ENCODE assay signal across 9 cellular contexts in genomic region chr5:95859327-95860060, GRCh38. TPM values are rescaled to one million over a fixed set of nuclear protein-coding genes. Genes with fewer than 3 reads are reported as not detected.
DNase-seq lines count a peak whose midpoint lies in the region; ATAC-seq, FAIRE-seq and TF ChIP-seq lines count a peak whose summit lies in the region.
"Had no signal": no experiment of that assay in that cellular context is flagged by ENCODE, and none has a peak within 500 bp of the region (broad histone marks: within the 10 kb centered on the region; RNA-seq: fewer than 3 reads in every experiment).

No MANE protein-coding gene starts in this region.

- TF ChIP-seq CTCF in HepG2 (CRISPR knock-in tag; IDR thresholded peaks at IDR 0.05) (no peak), type B pancreatic cell (conservative IDR thresholded peaks at IDR 0.05) (no peak)

- no peak for TF ChIP-seq RAD21 in HepG2 (CRISPR knock-in tag; IDR thresholded peaks at IDR 0.05)

- TF ChIP-seq EP300 in HepG2 (IDR thresholded peaks at IDR 0.05; ENCODE audit: low read depth in 2 of 2, low read length in 2 of 2) = no peak
- no peak for TF ChIP-seq EP300 in HepG2 (CRISPR knock-in tag; IDR thresholded peaks at IDR 0.05; ENCODE audit: borderline replicate concordance)

- H3K4me3 ChIP-seq in HepG2 (replicated peaks in 1 of 3; ENCODE audit: insufficient read depth in 1 of 3, low read depth in 2 of 3, low read length in 3 of 3) = peak overlapping the region in 2 of 3 experiments; percentile 10 to 47; a peak in 1 of 6 replicates

- peaks cover 12% of the 10 kb centered on the region for H3K79me2 ChIP-seq in HepG2 (ENCODE audit: insufficient read depth, low read length)

- no peaks in the 10 kb centered on the region for H3K36me3 Mint-ChIP-seq in activated naive CD4-positive, alpha-beta T cell treated with anti-CD3 and anti-CD28 coated beads for 36 hours (ENCODE audit: low read depth)
- no peaks in the 10 kb centered on the region for H3K36me3 Mint-ChIP-seq in type B pancreatic cell

- H3K9me3 Mint-ChIP-seq in activated naive CD4-positive, alpha-beta T cell treated with anti-CD3 and anti-CD28 coated beads for 36 hours = no peaks in the 10 kb centered on the region
- no peaks in the 10 kb centered on the region for H3K9me3 Mint-ChIP-seq in type B pancreatic cell

- in situ Hi-C loops in HepG2 (cut with HindIII; ENCODE audit: extremely low pct_ligation_motif_present, low pct_unique_long_range_greater_than_20kb) = loop anchor here (5.0 kb wide), 3 partner anchors 98 to 478 kb away; no protein-coding TSS in a partner anchor

- H3K27ac Mint-ChIP-seq in activated naive CD4-positive, alpha-beta T cell treated with anti-CD3 and anti-CD28 coated beads for 36 hours = peak overlapping the region; percentile 83
- H3K27ac Mint-ChIP-seq in type B pancreatic cell = peak overlapping the region; percentile 63

- FAIRE-seq in HepG2 (lab: Jason Lieb, UNC) = no peak
- FAIRE-seq: G401.6 had no signal

- POLR2A ChIA-PET in HepG2 (lab: Yijun Ruan, JAX) = interaction anchor here (1.1 to 4.4 kb wide), 4 partner anchors 20 to 477 kb away, joined by 4 to 32 read pairs (median 11); partner anchors contain the start of gene GLRX

- peaks cover 52% of the 10 kb centered on the region for H3K4me1 Mint-ChIP-seq in activated naive CD4-positive, alpha-beta T cell treated with anti-CD3 and anti-CD28 coated beads for 36 hours (ENCODE audit: low read depth)
- H3K4me1 Mint-ChIP-seq in type B pancreatic cell (ENCODE audit: unreplicated experiment) = peaks cover 48% of the 10 kb centered on the region

- H3K4me1 ChIP-seq in HepG2 (ENCODE audit: insufficient read depth, low read length) = peaks cover 83% of the 10 kb centered on the region

- no TSS peak for BruUV-seq in HepG2 (replicated peaks; lab: Mats Ljungman, UMichigan)

- CTCF ChIA-PET in activated naive CD4-positive, alpha-beta T cell treated with anti-CD3 and anti-CD28 coated beads for 36 hours (lab: Charles Lee) = interaction anchor here (0.6 to 4.5 kb wide), 18 partner anchors 10 to 1188 kb away, joined by 3 to 46 read pairs (median 3); no protein-coding TSS in a partner anchor
- CTCF ChIA-PET in HepG2 (lab: Yijun Ruan, JAX; ENCODE audit: low intra/inter-chr PET ratio, low total read pairs) = interaction anchor here (1.3 kb wide), 1 partner anchor 33 kb away, joined by 5 read pairs; no protein-coding TSS in a partner anchor

- H3K27ac ChIP-seq in HepG2 (ENCODE audit: extremely low read length, insufficient read depth, low read length) = peak overlapping the region; percentile 71

- ATAC-seq in HepG2 (no peak), GM18502 (IDR thresholded peaks at IDR 0.05; ENCODE audit: poor library complexity, unreplicated experiment) (no peak)

- peak overlapping the region; percentile 58 for H3K9ac ChIP-seq in HepG2 (ENCODE audit: insufficient read depth, low read depth, low read length)

- H3K27me3 ChIP-seq in HepG2 (ENCODE audit: control insufficient read depth in 1 of 2, insufficient read depth in 2 of 2, low read length in 2 of 2) = no peaks in the 10 kb centered on the region

- no peaks in the 10 kb centered on the region for H4K20me1 ChIP-seq in HepG2 (ENCODE audit: insufficient read depth, low read length)

- no peaks in the 10 kb centered on the region for H3K9me3 ChIP-seq in HepG2 (ENCODE audit: low read length)

- DNase-seq in activated naive CD4-positive, alpha-beta T cell treated with anti-CD3 and anti-CD28 coated beads for 36 hours = no peak
- DNase-seq in activated naive CD4-positive, alpha-beta T cell treated with Interleukin-2 at 50 U/mL for 16 hours = no peak
- DNase-seq in amniotic epithelial cell (ENCODE audit: low read depth) (peak; percentile 93), HepG2 (ENCODE audit: low spot score) (no peak), type B pancreatic cell (ENCODE audit: extremely low spot score, unreplicated experiment) (no peak), HK-2 (ENCODE audit: unreplicated experiment) (no peak), cerebellar nuclear complex (lab: John Stamatoyannopoulos, UW) (no peak)

- 41% methylated on average over 8 of the region's 9 CpGs for WGBS in HepG2 (ENCODE audit: low lambda C conversion rate)

- H3K27me3 Mint-ChIP-seq in activated naive CD4-positive, alpha-beta T cell treated with anti-CD3 and anti-CD28 coated beads for 36 hours (ENCODE audit: low read depth) = no peaks in the 10 kb centered on the region
- H3K27me3 Mint-ChIP-seq in type B pancreatic cell = no peaks in the 10 kb centered on the region

- no peak for TF ChIP-seq POLR2A in HepG2 (IDR thresholded peaks at IDR 0.05; ENCODE audit: insufficient read depth in 1 of 2, low read depth in 2 of 2, low read length in 2 of 2)

- peak overlapping the region; percentile 30 for H3K4me3 Mint-ChIP-seq in activated naive CD4-positive, alpha-beta T cell treated with anti-CD3 and anti-CD28 coated beads for 36 hours
- peak overlapping the region; percentile 82 for H3K4me3 Mint-ChIP-seq in type B pancreatic cell

- no peaks in the 10 kb centered on the region for H3K36me3 ChIP-seq in HepG2 (replicated peaks in 1 of 2; ENCODE audit: control insufficient read depth in 1 of 2, insufficient read depth in 2 of 2, low read length in 2 of 2)

- no peak overlapping the region for H2AFZ ChIP-seq in HepG2 (ENCODE audit: low read length)

- peak overlapping the region; percentile 64 for H3K4me2 ChIP-seq in HepG2 (ENCODE audit: low read depth, low read length)

- intact Hi-C loops in activated naive CD4-positive, alpha-beta T cell treated with anti-CD3 and anti-CD28 coated beads for 36 hours (cut with micrococcal nuclease) = loop anchor here (1.0 to 10.0 kb wide), 11 partner anchors 11 to 1305 kb away; partner anchors contain the start of genes CAST and PCSK1
- intact Hi-C loops in HepG2 (cut with micrococcal nuclease; ENCODE audit: unreplicated experiment) = loop anchor here (2.0 to 5.0 kb wide), 5 partner anchors 29 to 478 kb away; no protein-coding TSS in a partner anchor

TF ChIP-seq in HepG2, 621 proteins besides CTCF, POLR2A, EP300 and RAD21 (continues in another document):
- TF ChIP-seq CEBPB (IDR thresholded peaks at IDR 0.05; ENCODE audit: borderline replicate concordance, low read depth, low read length) (0 out of 2 replicates have a peak, but pooled peaks have one; percentile 0), SOX6 (IDR thresholded peaks at IDR 0.05) (no peak), SOX6 (CRISPR knock-in tag; IDR thresholded peaks at IDR 0.05) (no peak), ZNF282 (IDR thresholded peaks at IDR 0.05; ENCODE audit: partially characterized antibody) (no peak)
- TF ChIP-seq, protein P1, sequence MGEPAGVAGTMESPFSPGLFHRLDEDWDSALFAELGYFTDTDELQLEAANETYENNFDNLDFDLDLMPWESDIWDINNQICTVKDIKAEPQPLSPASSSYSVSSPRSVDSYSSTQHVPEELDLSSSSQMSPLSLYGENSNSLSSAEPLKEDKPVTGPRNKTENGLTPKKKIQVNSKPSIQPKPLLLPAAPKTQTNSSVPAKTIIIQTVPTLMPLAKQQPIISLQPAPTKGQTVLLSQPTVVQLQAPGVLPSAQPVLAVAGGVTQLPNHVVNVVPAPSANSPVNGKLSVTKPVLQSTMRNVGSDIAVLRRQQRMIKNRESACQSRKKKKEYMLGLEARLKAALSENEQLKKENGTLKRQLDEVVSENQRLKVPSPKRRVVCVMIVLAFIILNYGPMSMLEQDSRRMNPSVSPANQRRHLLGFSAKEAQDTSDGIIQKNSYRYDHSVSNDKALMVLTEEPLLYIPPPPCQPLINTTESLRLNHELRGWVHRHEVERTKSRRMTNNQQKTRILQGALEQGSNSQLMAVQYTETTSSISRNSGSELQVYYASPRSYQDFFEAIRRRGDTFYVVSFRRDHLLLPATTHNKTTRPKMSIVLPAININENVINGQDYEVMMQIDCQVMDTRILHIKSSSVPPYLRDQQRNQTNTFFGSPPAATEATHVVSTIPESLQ (CRISPR knock-in tag; conservative IDR thresholded peaks at IDR 0.05) = 0 out of 2 replicates have a peak, but pooled peaks have one; percentile 12

RNA-seq across cellular contexts. Expression of gene GLRX, which starts 37.0 kb away (rescaled TPM):
- 10 to 100 TPM; 50.4 to 51.1 TPM for total RNA-seq in activated naive CD4-positive, alpha-beta T cell treated with anti-CD3 and anti-CD28 coated beads for 36 hours
- total RNA-seq in HepG2 (2016; rRNA removed; fragmentation: Illumina TruSeq; extraction: Trizol) = 63.8 and 71.9 TPM in 2 replicates
- 27.6 and 30.6 TPM in 2 replicates for total RNA-seq in HepG2 (2016; cell fraction: cytosol; rRNA removed; fragmentation: Illumina TruSeq; extraction: Trizol; ENCODE audit: low read depth)
- 64.8 and 79.1 TPM in 2 replicates for total RNA-seq in HepG2 (2016; cell fraction: insoluble cytoplasmic fraction; rRNA removed; fragmentation: Illumina TruSeq; extraction: Trizol)
- 27.3 and 28.0 TPM in 2 replicates for total RNA-seq in HepG2 (2016; cell fraction: membrane; rRNA removed; fragmentation: Illumina TruSeq; extraction: Trizol)
- 27.2 and 28.1 TPM in 2 replicates for total RNA-seq in HepG2 (2016; cell fraction: nucleus; rRNA removed; fragmentation: Illumina TruSeq; extraction: Trizol)
- 499 and 615 TPM in 2 replicates for polyA plus RNA-seq in HepG2 (2011; rRNA removed)
- polyA plus RNA-seq in HepG2 (2011; cell fraction: cytosol; rRNA removed) = 393 and 503 TPM in 2 replicates
- 87.8 and 90.3 TPM in 2 replicates for polyA plus RNA-seq in HepG2 (2011; cell fraction: nucleus; rRNA removed)
- 244 and 269 TPM in 2 replicates for polyA plus RNA-seq in HepG2 (2012)
- polyA plus RNA-seq in HepG2 (2016; cell fraction: cytosol; fragmentation: Illumina TruSeq; extraction: Trizol; ENCODE audit: low read depth) = 25.5 and 30.2 TPM in 2 replicates
- polyA plus RNA-seq in HepG2 (2016; cell fraction: insoluble cytoplasmic fraction; fragmentation: Illumina TruSeq; extraction: Trizol; ENCODE audit: low read depth) = 107 and 117 TPM in 2 replicates
- 23.9 and 28.1 TPM in 2 replicates for polyA plus RNA-seq in HepG2 (2016; cell fraction: membrane; fragmentation: Illumina TruSeq; extraction: Trizol; ENCODE audit: low read depth)
- polyA plus RNA-seq in HepG2 (2016; cell fraction: nucleus; fragmentation: Illumina TruSeq; extraction: Trizol; ENCODE audit: insufficient read depth, low read depth) = 59.6 and 62.5 TPM in 2 replicates
- 44.3 and 186 TPM in 2 replicates for polyA minus RNA-seq in HepG2 (2011; rRNA and poly(A)+ RNA removed; ENCODE audit: low replicate concordance)
- polyA minus RNA-seq in HepG2 (2011; cell fraction: cytosol; rRNA and poly(A)+ RNA removed) = 49.7 and 65.5 TPM in 2 replicates
- polyA minus RNA-seq in HepG2 (2011; cell fraction: nucleus; rRNA and poly(A)+ RNA removed) = 62.3 and 93.9 TPM in 2 replicates
- total RNA-seq in type B pancreatic cell (ENCODE audit: low replicate concordance) = 17.8 and 18.7 TPM in 2 replicates
